29 cellular contexts compared by ENCODE assay signal in genomic region chr12:132946507-132946820, GRCh38.
"Had no signal": no experiment of that assay in that cellular context is flagged by ENCODE, and none has a peak within 500 bp of the region (broad histone marks: within the 10 kb centered on the region; RNA-seq: fewer than 3 reads in every experiment).

No MANE protein-coding gene starts in this region.

- H3K4me2 ChIP-seq: hepatocyte, neural progenitor cell had no signal

- H3K27me3 Mint-ChIP-seq: naive B cell; stimulated activated naive CD8-positive, alpha-beta T cell treated with anti-CD3 and anti-CD28 coated beads, Interleukin-15, Interleukin-2, amounts not matched to agents 100 ng/mL and 50 ng/mL, for 24 hours had no signal

- H3K4me1 ChIP-seq: lower lobe of right lung, neural progenitor cell, prostate gland, sigmoid colon, spleen, tibial nerve, upper lobe of left lung, vagina had no signal

- H3K4me3 ChIP-seq: hepatocyte, lower lobe of right lung, neural progenitor cell, ovary, prostate gland, sigmoid colon, spleen, tibial nerve, upper lobe of left lung, vagina had no signal

- H3K27me3 ChIP-seq: hepatocyte, neural progenitor cell, neutrophil, ovary, sigmoid colon, spleen, tibial nerve, upper lobe of left lung, vagina had no signal

- H3K27ac Mint-ChIP-seq: mesothelial cell of epicardium; natural killer cell; nephron progenitor cell; neural progenitor cell; stimulated activated effector memory CD8-positive, alpha-beta T cell treated with anti-CD3 and anti-CD28 coated beads, Interleukin-12 subunit alpha, Interleukin-12 subunit beta, amount 100 ng/mL, for 72 hours; stimulated activated naive CD8-positive, alpha-beta T cell treated with anti-CD3 and anti-CD28 coated beads, Interleukin-15, Interleukin-2, amounts not matched to agents 100 ng/mL and 50 ng/mL, for 24 hours had no signal

- H3K9me3 ChIP-seq: prostate gland had no signal

- ATAC-seq: left ventricle myocardium superior; lower lobe of right lung; natural killer cell; right cardiac atrium; stimulated activated effector memory CD8-positive, alpha-beta T cell treated with anti-CD3 and anti-CD28 coated beads, Interleukin-12 subunit alpha, Interleukin-12 subunit beta, amount 100 ng/mL, for 72 hours had no signal

- H3K9me3 Mint-ChIP-seq: nephron progenitor cell had no signal

- H3K27ac ChIP-seq: hepatocyte, lower lobe of right lung, neural progenitor cell, neutrophil, ovary, prostate gland, sigmoid colon, spleen, tibial nerve, upper lobe of left lung, vagina had no signal

- H3K9ac ChIP-seq: neural progenitor cell had no signal

- H3K4me1 Mint-ChIP-seq: mesothelial cell of epicardium, naive B cell, nephron progenitor cell, neural progenitor cell had no signal

- DNase-seq: islet precursor cell; left ventricle myocardium superior; lower lobe of right lung; mammary epithelial cell; mesenchymal stem cell; naive B cell; natural killer cell; nephron progenitor cell; occipital lobe; ovary; posterior cingulate gyrus; retina; right cardiac atrium; sigmoid colon; small intestine; stimulated activated CD4-positive, alpha-beta T cell treated with anti-CD3 and anti-CD28 coated beads, Interleukin-4, amount 100 ng/mL, for 24 hours; stimulated activated naive CD4-positive, alpha-beta T cell; substantia nigra; upper lobe of left lung had no signal

- H3K4me3 Mint-ChIP-seq: mesothelial cell of epicardium; natural killer cell; nephron progenitor cell; neural progenitor cell; stimulated activated effector memory CD8-positive, alpha-beta T cell treated with anti-CD3 and anti-CD28 coated beads, Interleukin-12 subunit alpha, Interleukin-12 subunit beta, amount 100 ng/mL, for 72 hours; stimulated activated naive CD8-positive, alpha-beta T cell treated with anti-CD3 and anti-CD28 coated beads, Interleukin-15, Interleukin-2, amounts not matched to agents 100 ng/mL and 50 ng/mL, for 24 hours had no signal
